17 cellular contexts compared by ENCODE assay signal in genomic region chr1:43625063-43625780, GRCh38. TPM values are rescaled to one million over a fixed set of nuclear protein-coding genes. Genes with fewer than 3 reads are reported as not detected.
A peak's percentile ranks its signal among the peaks of the same experiment; 100 is the strongest.
DNase-seq lines count a peak whose midpoint lies in the region; ATAC-seq and TF ChIP-seq lines count a peak whose summit lies in the region.
"Had no signal": no experiment of that assay in that cellular context is flagged by ENCODE, and none has a peak within 500 bp of the region (broad histone marks: within the 10 kb centered on the region; RNA-seq: fewer than 3 reads in every experiment).

No MANE protein-coding gene starts in this region.

- H3K36me3 Mint-ChIP-seq in neural progenitor cell = peaks cover 8% of the 10 kb centered on the region

- H3K9me3 ChIP-seq in NT2/D1 (ENCODE audit: insufficient read depth, low read length) (no peaks in the 10 kb centered on the region), neural progenitor cell (ENCODE audit: low read depth) (no peaks in the 10 kb centered on the region), MM.1S (replicated peaks; ENCODE audit: insufficient read depth, low read length) (no peaks in the 10 kb centered on the region)

- TF ChIP-seq CTCF in neural progenitor cell (IDR thresholded peaks at IDR 0.05) (no peak), coronary artery (IDR thresholded peaks at IDR 0.05) (no peak), MM.1S (IDR thresholded peaks at IDR 0.05; ENCODE audit: low read length) (no peak)

- no peaks in the 10 kb centered on the region for H3K9me3 Mint-ChIP-seq in neural progenitor cell

- peaks cover 12% of the 10 kb centered on the region for H3K27me3 Mint-ChIP-seq in neural progenitor cell (ENCODE audit: insufficient read depth, low read depth)

- H3K27me3 ChIP-seq in NT2/D1 (ENCODE audit: insufficient read depth, insufficient read length) (no peaks in the 10 kb centered on the region), neural progenitor cell (no peaks in the 10 kb centered on the region), MM.1S (replicated peaks; ENCODE audit: insufficient read depth, low read length) (no peaks in the 10 kb centered on the region)

- peak; percentile 12 for ATAC-seq in left colon
- ATAC-seq: Right ventricle myocardium inferior had no signal

- H3K4me1 Mint-ChIP-seq in neural progenitor cell = no peaks in the 10 kb centered on the region
- H3K4me1 Mint-ChIP-seq: B cell had no signal

- in situ Hi-C loops in G401 (cut with HindIII; ENCODE audit: low sequenced_read_pairs) = no loop called here

- H3F3A ChIP-seq in neural progenitor cell (ENCODE audit: low read depth) = no peaks in the 10 kb centered on the region
- no peaks in the 10 kb centered on the region for H3F3A ChIP-seq in MM.1S (ENCODE audit: insufficient read depth, low read length)

- H3K9me2 ChIP-seq in MM.1S (replicated peaks; ENCODE audit: insufficient read depth, low read length) = no peaks in the 10 kb centered on the region

- H2AFZ ChIP-seq in neural progenitor cell (replicated peaks) (no peak overlapping the region), MM.1S (ENCODE audit: low read length) (no peak overlapping the region)

- H3K4me2 ChIP-seq in neural progenitor cell (no peak overlapping the region), MM.1S (ENCODE audit: low read depth, low read length) (no peak overlapping the region)

- H3K9ac ChIP-seq in NT2/D1 (ENCODE audit: insufficient read length, low read depth) (peak overlapping the region; percentile 16), neural progenitor cell (no peak overlapping the region), MM.1S (ENCODE audit: low read length) (no peak overlapping the region)

- H3K4me3 Mint-ChIP-seq in neural progenitor cell = no peak overlapping the region
- H3K4me3 Mint-ChIP-seq: B cell had no signal

- DNase-seq in G401 (ENCODE audit: low spot score) = peak; percentile 6
- DNase-seq in NT2/D1 (ENCODE audit: low read depth, low spot score) = no peak
- no peak for DNase-seq in left colon
- DNase-seq in neural progenitor cell (ENCODE audit: low spot score) = no peak
- no peak for DNase-seq in germinal center (ENCODE audit: low spot score)
- no peak for DNase-seq in coronary artery (ENCODE audit: low spot score)
- DNase-seq in MM.1S = no peak
- no peak for DNase-seq in dedifferentiated amniotic fluid mesenchymal stem cell (ENCODE audit: extremely low spot score)
- DNase-seq: DMS79 treated with DMSO at 0.1 percent for 48 hours, IMR-90, NCI-H1048, NCI-H1436, NCI-H1930, NCI-H2171, NCI-H526 had no signal

- H3K4me1 ChIP-seq in NT2/D1 (ENCODE audit: insufficient read depth, insufficient read length) (peaks cover 4% of the 10 kb centered on the region), neural progenitor cell (no peaks in the 10 kb centered on the region), MM.1S (ENCODE audit: low read length) (no peaks in the 10 kb centered on the region)

- H3K36me3 ChIP-seq in NT2/D1 (ENCODE audit: insufficient read depth, insufficient read length, low read length) (peaks cover 52% of the 10 kb centered on the region), neural progenitor cell (no peaks in the 10 kb centered on the region), MM.1S (replicated peaks; ENCODE audit: insufficient read depth, low read length) (no peaks in the 10 kb centered on the region)

- H3K4me3 ChIP-seq in NT2/D1 (ENCODE audit: insufficient read length, low read depth) = no peak overlapping the region
- no peak overlapping the region for H3K4me3 ChIP-seq in neural progenitor cell
- no peak overlapping the region for H3K4me3 ChIP-seq in coronary artery
- no peak overlapping the region for H3K4me3 ChIP-seq in MM.1S (ENCODE audit: low read length)

- intact Hi-C loops in left colon (cut with DNase I, micrococcal nuclease) = no loop called here

- H4K20me1 ChIP-seq in neural progenitor cell (ENCODE audit: low read depth) (no peaks in the 10 kb centered on the region), MM.1S (ENCODE audit: insufficient read depth, low read length) (no peaks in the 10 kb centered on the region)

- H3K27ac Mint-ChIP-seq in neural progenitor cell = peak overlapping the region; percentile 94
- H3K27ac Mint-ChIP-seq: B cell had no signal

- H3K27ac ChIP-seq in neural progenitor cell = no peak overlapping the region
- H3K27ac ChIP-seq in coronary artery = no peak overlapping the region
- H3K27ac ChIP-seq in MM.1S (ENCODE audit: low read length) = no peak overlapping the region

- H3K79me2 ChIP-seq in neural progenitor cell (ENCODE audit: low read depth) = no peaks in the 10 kb centered on the region
- no peaks in the 10 kb centered on the region for H3K79me2 ChIP-seq in MM.1S (ENCODE audit: low read length)

RNA-seq across cellular contexts. Expression of gene KDM4A, which starts 24.7 kb away (rescaled TPM):
- 41.8 and 48.2 TPM in 2 replicates for total RNA-seq in G401 (2014; rRNA removed; shearing (Covaris generic))
- total RNA-seq in left colon (10 to 100 TPM; 55.2 to 57.9 TPM), neural progenitor cell (ENCODE audit: low replicate concordance) (58.6 and 64.7 TPM in 2 replicates)
